1 cellular context compared by ENCODE assay signal in genomic region chr2:85813978-85814801, GRCh38.
A peak's percentile ranks its signal among the peaks of the same experiment; 100 is the strongest.
TF ChIP-seq lines count a peak whose summit lies in the region.

No MANE protein-coding gene starts in this region.

TF ChIP-seq in GM12878, 131 proteins besides CTCF, POLR2A, EP300 and RAD21 (continued from another document):
- no peak for TF ChIP-seq GATAD2B (conservative IDR thresholded peaks at IDR 0.05; ENCODE audit: low read depth)
- TF ChIP-seq RELA (IDR thresholded peaks at IDR 0.05; ENCODE audit: borderline replicate concordance, partially characterized antibody) = no peak
- no peak for TF ChIP-seq MEF2B (IDR thresholded peaks at IDR 0.05; ENCODE audit: partially characterized antibody, poor library complexity, severe bottlenecking)
- no peak for TF ChIP-seq CREB1 (IDR thresholded peaks at IDR 0.05; ENCODE audit: low read depth)
- TF ChIP-seq ZSCAN29 (IDR thresholded peaks at IDR 0.05) = no peak
- TF ChIP-seq MEF2A (IDR thresholded peaks at IDR 0.05; ENCODE audit: insufficient read depth, low read depth, low read length) = no peak
- TF ChIP-seq SP1 (IDR thresholded peaks at IDR 0.05; ENCODE audit: low read depth, low read length) = peak; percentile 45
- TF ChIP-seq RB1 (IDR thresholded peaks at IDR 0.05; ENCODE audit: borderline replicate concordance) = peak; percentile 60; the same call in 1 of the 2 replicates
- no peak for TF ChIP-seq SREBF1 (IDR thresholded peaks at IDR 0.05; ENCODE audit: low read length)
- no peak for TF ChIP-seq SMAD5 (IDR thresholded peaks at IDR 0.05; ENCODE audit: low read depth)
- peak; percentile 70; the same call in 1 of the 2 replicates for TF ChIP-seq YY1 (IDR thresholded peaks at IDR 0.05; ENCODE audit: low read depth, low read length)
- 0 out of 3 replicates have a peak, but pooled peaks have one; percentile 40 for TF ChIP-seq POU2F2 (IDR thresholded peaks at IDR 0.05; ENCODE audit: borderline replicate concordance, low read depth, low read length)
- TF ChIP-seq NBN (IDR thresholded peaks at IDR 0.05) = peak; percentile 56; the same call in 1 of the 2 replicates
- TF ChIP-seq ZNF207 (IDR thresholded peaks at IDR 0.05; ENCODE audit: borderline replicate concordance) = no peak
- no peak for TF ChIP-seq YBX1 (IDR thresholded peaks at IDR 0.05)
- TF ChIP-seq CEBPZ (IDR thresholded peaks at IDR 0.05; ENCODE audit: low read depth, low read length) = no peak
- no peak for TF ChIP-seq PAX8 (IDR thresholded peaks at IDR 0.05)
- TF ChIP-seq ZNF384 (IDR thresholded peaks at IDR 0.05; ENCODE audit: borderline replicate concordance, low read depth, low read length) = no peak
- TF ChIP-seq LARP7 (IDR thresholded peaks at IDR 0.05) = no peak; the same call in 1 of the 2 replicates
- no peak for TF ChIP-seq USF1 (IDR thresholded peaks at IDR 0.05; ENCODE audit: borderline replicate concordance, extremely low read length, insufficient read depth, low read depth, low read length)
- TF ChIP-seq BACH1 (IDR thresholded peaks at IDR 0.05; ENCODE audit: borderline replicate concordance) = no peak
- no peak for TF ChIP-seq ZNF622 (IDR thresholded peaks at IDR 0.05)
- no peak for TF ChIP-seq SPI1 (IDR thresholded peaks at IDR 0.05; ENCODE audit: borderline replicate concordance, insufficient read depth, low read depth, low read length)
- TF ChIP-seq ZNF592 (IDR thresholded peaks at IDR 0.05) = no peak
- TF ChIP-seq NKRF (conservative IDR thresholded peaks at IDR 0.05) = no peak
- TF ChIP-seq TCF3 (IDR thresholded peaks at IDR 0.05; ENCODE audit: borderline replicate concordance, insufficient read depth, low read depth, low read length) = 0 out of 2 replicates have a peak, but pooled peaks have one; percentile 32
- TF ChIP-seq BCL3 (IDR thresholded peaks at IDR 0.05; ENCODE audit: borderline replicate concordance, insufficient read depth, low read depth, low read length, poor library complexity, severe bottlenecking) = no peak
- TF ChIP-seq IKZF1 (conservative IDR thresholded peaks at IDR 0.05) = peak; percentile 18; the same call in 1 of the 2 replicates
- TF ChIP-seq ZZZ3 (IDR thresholded peaks at IDR 0.05; ENCODE audit: control insufficient read depth, insufficient read length, low read depth) = no peak
- no peak for TF ChIP-seq CREM (IDR thresholded peaks at IDR 0.05; ENCODE audit: low read depth)
- TF ChIP-seq ASH2L (IDR thresholded peaks at IDR 0.05; ENCODE audit: borderline replicate concordance, low read depth) = no peak
- TF ChIP-seq CHD2 (IDR thresholded peaks at IDR 0.05; ENCODE audit: borderline replicate concordance, low read depth, low read length) = no peak
- no peak for TF ChIP-seq CHD4 (IDR thresholded peaks at IDR 0.05)
- TF ChIP-seq HSF1 (IDR thresholded peaks at IDR 0.05; ENCODE audit: low read depth, low read length) = 0 out of 2 replicates have a peak, but pooled peaks have one; percentile 29
TF ChIP-seq in GM12878: peak in this region for 11.
